20 cellular contexts compared by ENCODE assay signal in genomic region chr10:33127622-33128021, GRCh38.
DNase-seq lines count a peak whose midpoint lies in the region; ATAC-seq, FAIRE-seq and TF ChIP-seq lines count a peak whose summit lies in the region.
"Had no signal": no experiment of that assay in that cellular context is flagged by ENCODE, and none has a peak within 500 bp of the region (broad histone marks: within the 10 kb centered on the region; RNA-seq: fewer than 3 reads in every experiment).

No MANE protein-coding gene starts in this region.

- H3K4me3 ChIP-seq in A549 (no peak overlapping the region), Peyer's patch (no peak overlapping the region)
- no peak overlapping the region for H3K4me3 ChIP-seq in naive thymus-derived CD4-positive, alpha-beta T cell (ENCODE audit: low read length)
- H3K4me3 ChIP-seq: thyroid gland had no signal

- H3K27ac ChIP-seq in A549: peak overlapping the region; percentile 51 to 95; a peak in 5 of 6 replicates
- no peak overlapping the region for H3K27ac ChIP-seq in CD4-positive, alpha-beta T cell (ENCODE audit: low read depth, low read length)
- H3K27ac ChIP-seq in naive thymus-derived CD4-positive, alpha-beta T cell (ENCODE audit: low read depth, low read length): peak overlapping the region; percentile 60
- no peak overlapping the region for H3K27ac ChIP-seq in Peyer's patch

- H3K9me3 ChIP-seq in A549: no peaks in the 10 kb centered on the region
- H3K9me3 ChIP-seq in CD4-positive, alpha-beta T cell (ENCODE audit: control insufficient read depth, low read length): no peaks in the 10 kb centered on the region
- H3K9me3 ChIP-seq in T-helper 17 cell (ENCODE audit: control insufficient read depth, low read length, poor library complexity, severe bottlenecking): no peaks in the 10 kb centered on the region
- no peaks in the 10 kb centered on the region for H3K9me3 ChIP-seq in naive thymus-derived CD4-positive, alpha-beta T cell (ENCODE audit: control insufficient read depth in 2 of 3, low read length in 3 of 3)
- no peaks in the 10 kb centered on the region for H3K9me3 ChIP-seq in Peyer's patch
- H3K9me3 ChIP-seq: thyroid gland had no signal

- no peak for TF ChIP-seq CTCF in A549 (IDR thresholded peaks at IDR 0.05)
- TF ChIP-seq CTCF in CD4-positive, alpha-beta T cell (IDR thresholded peaks at IDR 0.05): no peak
- no peak for TF ChIP-seq CTCF in Peyer's patch (IDR thresholded peaks at IDR 0.05)

- peak overlapping the region; percentile 96 for H3K27ac Mint-ChIP-seq in CD4-positive, alpha-beta T cell
- peak overlapping the region; percentile 100 for H3K27ac Mint-ChIP-seq in T-helper 17 cell
- H3K27ac Mint-ChIP-seq in naive thymus-derived CD4-positive, alpha-beta T cell: peak overlapping the region; percentile 39 to 95 (median 91)
- no peak overlapping the region for H3K27ac Mint-ChIP-seq in activated T-cell treated with anti-CD3 and anti-CD28 coated beads, Interleukin-2, amount 50 U/mL, for 72 hours

- H3K4me1 Mint-ChIP-seq in CD4-positive, alpha-beta T cell (ENCODE audit: low read depth): peaks cover 87% of the 10 kb centered on the region
- H3K4me1 Mint-ChIP-seq in T-helper 17 cell: peaks cover 62% of the 10 kb centered on the region
- peaks cover 39 to 69% (median 65%) of the 10 kb centered on the region in 7 donors for H3K4me1 Mint-ChIP-seq in naive thymus-derived CD4-positive, alpha-beta T cell
- H3K4me1 Mint-ChIP-seq in activated T-cell treated with anti-CD3 and anti-CD28 coated beads, Interleukin-2, amount 50 U/mL, for 72 hours (ENCODE audit: low read depth): peaks cover 73% of the 10 kb centered on the region

- no peak for FAIRE-seq in A549 (lab: Jason Lieb, UNC)
- FAIRE-seq: H1 had no signal

- no peak for TF ChIP-seq EP300 in A549 (IDR thresholded peaks at IDR 0.05)

- CTCF ChIA-PET in A549 (lab: Yijun Ruan, JAX): interaction anchor here (1.1 to 2.9 kb wide), 2 partner anchors 12 to 61 kb away, joined by 3 to 17 read pairs; no protein-coding TSS in a partner anchor
- CTCF ChIA-PET in CD4-positive, alpha-beta T cell (lab: Charles Lee): interaction anchor here (1.4 to 2.5 kb wide), 2 partner anchors 11 to 28 kb away, joined by 6 to 11 read pairs; no protein-coding TSS in a partner anchor
- CTCF ChIA-PET in naive thymus-derived CD4-positive, alpha-beta T cell (lab: Charles Lee): interaction anchor here (0.6 to 1.6 kb wide), 3 partner anchors 8 to 39 kb away, joined by 3 to 8 read pairs (median 6); no protein-coding TSS in a partner anchor

- TF ChIP-seq POLR2A in A549 (IDR thresholded peaks at IDR 0.05; ENCODE audit: low read length) (no peak), Peyer's patch (IDR thresholded peaks at IDR 0.05) (no peak)

- H3K4me1 ChIP-seq in A549 (peaks cover 57% of the 10 kb centered on the region), Peyer's patch (peaks cover 0 to 4% (median 0%) of the 10 kb centered on the region in 4 donors)
- H3K4me1 ChIP-seq in naive thymus-derived CD4-positive, alpha-beta T cell (ENCODE audit: control insufficient read depth in 2 of 2, insufficient read depth in 2 of 2, low read length in 2 of 2): peaks cover 21 to 76% of the 10 kb centered on the region in 2 donors

- ATAC-seq in A549: no peak
- ATAC-seq in CD4-positive, alpha-beta T cell (ENCODE audit: poor library complexity): no peak
- ATAC-seq in T-helper 17 cell: no peak
- no peak for ATAC-seq in naive thymus-derived CD4-positive, alpha-beta T cell
- ATAC-seq in activated T-cell treated with anti-CD3 and anti-CD28 coated beads, Interleukin-2, amount 50 U/mL, for 72 hours (replicated peaks in 1 of 2): no peak

- H3K36me3 ChIP-seq in naive thymus-derived CD4-positive, alpha-beta T cell (ENCODE audit: control insufficient read depth in 2 of 3, insufficient read depth in 3 of 3, low read length in 3 of 3): no peaks in the 10 kb centered on the region
- H3K36me3 ChIP-seq in Peyer's patch: no peaks in the 10 kb centered on the region
- H3K36me3 ChIP-seq: thyroid gland had no signal

- POLR2A ChIA-PET in A549 (lab: Yijun Ruan, JAX): no interaction called here
- POLR2A ChIA-PET in CD4-positive, alpha-beta T cell (lab: Charles Lee): interaction anchor here (1.9 to 5.1 kb wide), 3 partner anchors 11 to 27 kb away, joined by 18 to 68 read pairs (median 37); no protein-coding TSS in a partner anchor
- POLR2A ChIA-PET in naive thymus-derived CD4-positive, alpha-beta T cell (lab: Charles Lee): interaction anchor here (2.1 to 4.1 kb wide), 2 partner anchors 10 to 13 kb away, joined by 10 to 40 read pairs; no protein-coding TSS in a partner anchor

- no peaks in the 10 kb centered on the region for H3K27me3 Mint-ChIP-seq in CD4-positive, alpha-beta T cell
- no peaks in the 10 kb centered on the region for H3K27me3 Mint-ChIP-seq in T-helper 17 cell
- no peaks in the 10 kb centered on the region for H3K27me3 Mint-ChIP-seq in naive thymus-derived CD4-positive, alpha-beta T cell
- H3K27me3 Mint-ChIP-seq in activated T-cell treated with anti-CD3 and anti-CD28 coated beads, Interleukin-2, amount 50 U/mL, for 72 hours (ENCODE audit: low read depth): no peaks in the 10 kb centered on the region
- H3K27me3 Mint-ChIP-seq: activated naive CD8-positive, alpha-beta T cell treated with anti-CD3 and anti-CD28 coated beads, Interleukin-2, amount 10 ng/mL, durations not matched to agents 7 days and 5 days; IgD-negative memory B cell; stimulated activated naive CD8-positive, alpha-beta T cell treated with anti-CD3 and anti-CD28 coated beads, Interleukin-15, Interleukin-2, amounts not matched to agents 100 ng/mL and 50 ng/mL, for 24 hours had no signal

- TF ChIP-seq RAD21 in A549 (conservative IDR thresholded peaks at IDR 0.05 in 1 of 2, IDR thresholded peaks at IDR 0.05 in 1 of 2): no peak

- H3K27me3 ChIP-seq in CD4-positive, alpha-beta T cell (ENCODE audit: control insufficient read depth, insufficient read depth, low read length): no peaks in the 10 kb centered on the region
- no peaks in the 10 kb centered on the region for H3K27me3 ChIP-seq in naive thymus-derived CD4-positive, alpha-beta T cell (ENCODE audit: control insufficient read depth in 2 of 2, insufficient read depth in 2 of 2, low read length in 2 of 2)
- H3K27me3 ChIP-seq in Peyer's patch: no peaks in the 10 kb centered on the region
- H3K27me3 ChIP-seq: thyroid gland had no signal

- no peak overlapping the region for H3K4me3 Mint-ChIP-seq in CD4-positive, alpha-beta T cell
- H3K4me3 Mint-ChIP-seq in T-helper 17 cell: no peak overlapping the region
- peak overlapping the region in 3 of 10 donors; percentile 63 to 78 (median 63) for H3K4me3 Mint-ChIP-seq in naive thymus-derived CD4-positive, alpha-beta T cell
- no peak overlapping the region for H3K4me3 Mint-ChIP-seq in activated T-cell treated with anti-CD3 and anti-CD28 coated beads, Interleukin-2, amount 50 U/mL, for 72 hours
- H3K4me3 Mint-ChIP-seq: activated naive CD8-positive, alpha-beta T cell treated with anti-CD3 and anti-CD28 coated beads, Interleukin-2, amount 10 ng/mL, durations not matched to agents 7 days and 5 days; stimulated activated naive CD8-positive, alpha-beta T cell treated with anti-CD3 and anti-CD28 coated beads, Interleukin-15, Interleukin-2, amounts not matched to agents 100 ng/mL and 50 ng/mL, for 24 hours had no signal

- peaks cover 2% of the 10 kb centered on the region for H3K9me3 Mint-ChIP-seq in CD4-positive, alpha-beta T cell
- peaks cover 0 to 2% (median 0%) of the 10 kb centered on the region in 11 donors for H3K9me3 Mint-ChIP-seq in naive thymus-derived CD4-positive, alpha-beta T cell
- H3K9me3 Mint-ChIP-seq in activated T-cell treated with anti-CD3 and anti-CD28 coated beads, Interleukin-2, amount 50 U/mL, for 72 hours: no peaks in the 10 kb centered on the region
- H3K9me3 Mint-ChIP-seq: activated naive CD8-positive, alpha-beta T cell treated with anti-CD3 and anti-CD28 coated beads, Interleukin-2, amount 10 ng/mL, durations not matched to agents 7 days and 5 days; IgD-negative memory B cell; stimulated activated naive CD8-positive, alpha-beta T cell treated with anti-CD3 and anti-CD28 coated beads, Interleukin-15, Interleukin-2, amounts not matched to agents 100 ng/mL and 50 ng/mL, for 24 hours had no signal

- intact Hi-C loops in CD4-positive, alpha-beta T cell (cut with DNase I, micrococcal nuclease): loop anchor here in 1 of 2 experiments (10.0 kb wide), 1 partner anchor 743 kb away; no protein-coding TSS in a partner anchor
- intact Hi-C loops in naive thymus-derived CD4-positive, alpha-beta T cell (cut with micrococcal nuclease): loop anchor here in 1 of 2 donors (2.0 kb wide), 1 partner anchor 17 kb away; no protein-coding TSS in a partner anchor

- DNase-seq in A549 (ENCODE audit: low read depth in 1 of 2, low spot score in 1 of 2): no peak
- no peak for DNase-seq in CD4-positive, alpha-beta T cell
- no peak for DNase-seq in T-helper 17 cell
- DNase-seq in naive thymus-derived CD4-positive, alpha-beta T cell: no peak
- no peak for DNase-seq in activated T-cell treated with anti-CD3 and anti-CD28 coated beads, Interleukin-2, amount 50 U/mL, for 72 hours
- no peak for DNase-seq in superior temporal gyrus (ENCODE audit: extremely low spot score)
- no peak for DNase-seq in Peyer's patch
- DNase-seq: activated CD4-positive, CD25-positive, alpha-beta regulatory T cell treated with anti-CD3 and anti-CD28 coated beads, Interleukin-2, amount 50 U/mL, for 72 hours; activated naive CD8-positive, alpha-beta T cell treated with anti-CD3 and anti-CD28 coated beads, Interleukin-2, amount 10 ng/mL, durations not matched to agents 7 days and 5 days; cerebellar nuclear complex; GDM1; NCI-H1105 treated with DMSO at 0.1 percent for 48 hours; NCI-H2029 treated with DMSO at 0.1 percent for 48 hours; NCI-H774; Right ventricle myocardium superior; stimulated activated CD4-positive, alpha-beta T cell treated with anti-CD3 and anti-CD28 coated beads, Interleukin-4, amount 100 ng/mL, for 4 hours; thyroid gland had no signal

- no peaks in the 10 kb centered on the region for H3K36me3 Mint-ChIP-seq in CD4-positive, alpha-beta T cell (ENCODE audit: low read depth)
- H3K36me3 Mint-ChIP-seq in T-helper 17 cell (ENCODE audit: low read depth): no peaks in the 10 kb centered on the region
- H3K36me3 Mint-ChIP-seq in naive thymus-derived CD4-positive, alpha-beta T cell: peaks cover 0 to 1% (median 0%) of the 10 kb centered on the region in 5 donors
- peaks cover 2 to 6% of the 10 kb centered on the region in 2 donors for H3K36me3 Mint-ChIP-seq in activated T-cell treated with anti-CD3 and anti-CD28 coated beads, Interleukin-2, amount 50 U/mL, for 72 hours (ENCODE audit: insufficient read depth in 2 of 2)
- H3K36me3 Mint-ChIP-seq: activated naive CD8-positive, alpha-beta T cell treated with anti-CD3 and anti-CD28 coated beads, Interleukin-2, amount 10 ng/mL, durations not matched to agents 7 days and 5 days had no signal

- 67% methylated on average over 9 of the region's 9 CpGs for WGBS in A549 (ENCODE audit: missing lambda C conversion rate)

- no peak overlapping the region for H3K4me2 ChIP-seq in A549

TF ChIP-seq in A549, 52 proteins besides CTCF, POLR2A, EP300 and RAD21:
- no peak for TF ChIP-seq MYC (IDR thresholded peaks at IDR 0.05; ENCODE audit: borderline replicate concordance, low read length)
- no peak for TF ChIP-seq CBX8 (IDR thresholded peaks at IDR 0.05)
- TF ChIP-seq CHD2 (IDR thresholded peaks at IDR 0.05; ENCODE audit: low read length, partially characterized antibody): no peak

Comparison
In these comparisons a context has a peak if more than half of its experiments do, and no peak if none do; other contexts are left out.
1. H3K27ac ChIP-seq: peak in A549 (2 of 2) and naive thymus-derived CD4-positive, alpha-beta T cell (single experiment); none in CD4-positive, alpha-beta T cell (single experiment) and Peyer's patch (0 of 4).